In the genomic region with DNA sequence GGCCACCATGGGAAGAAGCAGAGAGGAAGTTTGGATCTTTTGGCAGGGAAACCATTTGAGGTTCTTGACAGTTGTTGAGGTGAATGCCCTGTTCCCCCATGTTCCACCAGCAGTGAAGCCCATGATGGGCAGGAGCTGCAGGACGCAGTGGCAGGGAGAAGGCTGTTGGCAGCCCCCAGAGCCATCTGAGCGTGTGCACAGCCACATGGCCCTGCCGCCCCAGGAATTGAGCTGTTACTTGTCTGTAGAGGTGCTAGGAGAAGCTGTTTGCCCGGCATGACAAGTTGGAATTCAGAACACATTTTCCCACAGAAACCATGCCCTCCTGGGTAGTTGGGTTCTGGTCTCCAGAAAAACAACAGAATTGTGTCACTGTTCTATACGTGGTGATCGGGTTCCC, we compare ENCODE assay signal across 1 cellular context.
TF ChIP-seq lines count a peak whose summit lies in the region.

No MANE protein-coding gene starts in this region.

TF ChIP-seq in HepG2, 621 proteins besides CTCF, POLR2A, EP300 and RAD21 (continued from another document):
- TF ChIP-seq, protein P1, sequence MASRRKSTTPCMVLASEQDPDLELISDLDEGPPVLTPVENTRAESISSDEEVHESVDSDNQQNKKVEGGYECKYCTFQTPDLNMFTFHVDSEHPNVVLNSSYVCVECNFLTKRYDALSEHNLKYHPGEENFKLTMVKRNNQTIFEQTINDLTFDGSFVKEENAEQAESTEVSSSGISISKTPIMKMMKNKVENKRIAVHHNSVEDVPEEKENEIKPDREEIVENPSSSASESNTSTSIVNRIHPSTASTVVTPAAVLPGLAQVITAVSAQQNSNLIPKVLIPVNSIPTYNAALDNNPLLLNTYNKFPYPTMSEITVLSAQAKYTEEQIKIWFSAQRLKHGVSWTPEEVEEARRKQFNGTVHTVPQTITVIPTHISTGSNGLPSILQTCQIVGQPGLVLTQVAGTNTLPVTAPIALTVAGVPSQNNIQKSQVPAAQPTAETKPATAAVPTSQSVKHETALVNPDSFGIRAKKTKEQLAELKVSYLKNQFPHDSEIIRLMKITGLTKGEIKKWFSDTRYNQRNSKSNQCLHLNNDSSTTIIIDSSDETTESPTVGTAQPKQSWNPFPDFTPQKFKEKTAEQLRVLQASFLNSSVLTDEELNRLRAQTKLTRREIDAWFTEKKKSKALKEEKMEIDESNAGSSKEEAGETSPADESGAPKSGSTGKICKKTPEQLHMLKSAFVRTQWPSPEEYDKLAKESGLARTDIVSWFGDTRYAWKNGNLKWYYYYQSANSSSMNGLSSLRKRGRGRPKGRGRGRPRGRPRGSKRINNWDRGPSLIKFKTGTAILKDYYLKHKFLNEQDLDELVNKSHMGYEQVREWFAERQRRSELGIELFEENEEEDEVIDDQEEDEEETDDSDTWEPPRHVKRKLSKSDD (CRISPR knock-in tag; IDR thresholded peaks at IDR 0.05; ENCODE audit: low read depth): no peak
- TF ChIP-seq ZNF331 (CRISPR knock-in tag; IDR thresholded peaks at IDR 0.05) (no peak), KMT2A (CRISPR knock-in tag; IDR thresholded peaks at IDR 0.05) (no peak)
- TF ChIP-seq, protein P2, sequence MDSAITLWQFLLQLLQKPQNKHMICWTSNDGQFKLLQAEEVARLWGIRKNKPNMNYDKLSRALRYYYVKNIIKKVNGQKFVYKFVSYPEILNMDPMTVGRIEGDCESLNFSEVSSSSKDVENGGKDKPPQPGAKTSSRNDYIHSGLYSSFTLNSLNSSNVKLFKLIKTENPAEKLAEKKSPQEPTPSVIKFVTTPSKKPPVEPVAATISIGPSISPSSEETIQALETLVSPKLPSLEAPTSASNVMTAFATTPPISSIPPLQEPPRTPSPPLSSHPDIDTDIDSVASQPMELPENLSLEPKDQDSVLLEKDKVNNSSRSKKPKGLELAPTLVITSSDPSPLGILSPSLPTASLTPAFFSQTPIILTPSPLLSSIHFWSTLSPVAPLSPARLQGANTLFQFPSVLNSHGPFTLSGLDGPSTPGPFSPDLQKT (CRISPR knock-in tag; IDR thresholded peaks at IDR 0.05; ENCODE audit: borderline replicate concordance): no peak
- TF ChIP-seq, protein P3, sequence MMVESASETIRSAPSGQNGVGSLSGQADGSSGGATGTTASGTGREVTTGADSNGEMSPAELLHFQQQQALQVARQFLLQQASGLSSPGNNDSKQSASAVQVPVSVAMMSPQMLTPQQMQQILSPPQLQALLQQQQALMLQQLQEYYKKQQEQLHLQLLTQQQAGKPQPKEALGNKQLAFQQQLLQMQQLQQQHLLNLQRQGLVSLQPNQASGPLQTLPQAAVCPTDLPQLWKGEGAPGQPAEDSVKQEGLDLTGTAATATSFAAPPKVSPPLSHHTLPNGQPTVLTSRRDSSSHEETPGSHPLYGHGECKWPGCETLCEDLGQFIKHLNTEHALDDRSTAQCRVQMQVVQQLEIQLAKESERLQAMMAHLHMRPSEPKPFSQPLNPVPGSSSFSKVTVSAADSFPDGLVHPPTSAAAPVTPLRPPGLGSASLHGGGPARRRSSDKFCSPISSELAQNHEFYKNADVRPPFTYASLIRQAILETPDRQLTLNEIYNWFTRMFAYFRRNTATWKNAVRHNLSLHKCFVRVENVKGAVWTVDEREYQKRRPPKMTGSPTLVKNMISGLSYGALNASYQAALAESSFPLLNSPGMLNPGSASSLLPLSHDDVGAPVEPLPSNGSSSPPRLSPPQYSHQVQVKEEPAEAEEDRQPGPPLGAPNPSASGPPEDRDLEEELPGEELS (CRISPR knock-in tag; IDR thresholded peaks at IDR 0.05): no peak
- TF ChIP-seq, protein P4, sequence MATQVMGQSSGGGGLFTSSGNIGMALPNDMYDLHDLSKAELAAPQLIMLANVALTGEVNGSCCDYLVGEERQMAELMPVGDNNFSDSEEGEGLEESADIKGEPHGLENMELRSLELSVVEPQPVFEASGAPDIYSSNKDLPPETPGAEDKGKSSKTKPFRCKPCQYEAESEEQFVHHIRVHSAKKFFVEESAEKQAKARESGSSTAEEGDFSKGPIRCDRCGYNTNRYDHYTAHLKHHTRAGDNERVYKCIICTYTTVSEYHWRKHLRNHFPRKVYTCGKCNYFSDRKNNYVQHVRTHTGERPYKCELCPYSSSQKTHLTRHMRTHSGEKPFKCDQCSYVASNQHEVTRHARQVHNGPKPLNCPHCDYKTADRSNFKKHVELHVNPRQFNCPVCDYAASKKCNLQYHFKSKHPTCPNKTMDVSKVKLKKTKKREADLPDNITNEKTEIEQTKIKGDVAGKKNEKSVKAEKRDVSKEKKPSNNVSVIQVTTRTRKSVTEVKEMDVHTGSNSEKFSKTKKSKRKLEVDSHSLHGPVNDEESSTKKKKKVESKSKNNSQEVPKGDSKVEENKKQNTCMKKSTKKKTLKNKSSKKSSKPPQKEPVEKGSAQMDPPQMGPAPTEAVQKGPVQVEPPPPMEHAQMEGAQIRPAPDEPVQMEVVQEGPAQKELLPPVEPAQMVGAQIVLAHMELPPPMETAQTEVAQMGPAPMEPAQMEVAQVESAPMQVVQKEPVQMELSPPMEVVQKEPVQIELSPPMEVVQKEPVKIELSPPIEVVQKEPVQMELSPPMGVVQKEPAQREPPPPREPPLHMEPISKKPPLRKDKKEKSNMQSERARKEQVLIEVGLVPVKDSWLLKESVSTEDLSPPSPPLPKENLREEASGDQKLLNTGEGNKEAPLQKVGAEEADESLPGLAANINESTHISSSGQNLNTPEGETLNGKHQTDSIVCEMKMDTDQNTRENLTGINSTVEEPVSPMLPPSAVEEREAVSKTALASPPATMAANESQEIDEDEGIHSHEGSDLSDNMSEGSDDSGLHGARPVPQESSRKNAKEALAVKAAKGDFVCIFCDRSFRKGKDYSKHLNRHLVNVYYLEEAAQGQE (IDR thresholded peaks at IDR 0.05; ENCODE audit: borderline replicate concordance in 1 of 2, low read depth in 1 of 2, low read length in 2 of 2): no peak
TF ChIP-seq in HepG2: peak in this region for 0.
